Comparison of ENCODE assay signal across 18 cellular contexts in the genomic region with DNA sequence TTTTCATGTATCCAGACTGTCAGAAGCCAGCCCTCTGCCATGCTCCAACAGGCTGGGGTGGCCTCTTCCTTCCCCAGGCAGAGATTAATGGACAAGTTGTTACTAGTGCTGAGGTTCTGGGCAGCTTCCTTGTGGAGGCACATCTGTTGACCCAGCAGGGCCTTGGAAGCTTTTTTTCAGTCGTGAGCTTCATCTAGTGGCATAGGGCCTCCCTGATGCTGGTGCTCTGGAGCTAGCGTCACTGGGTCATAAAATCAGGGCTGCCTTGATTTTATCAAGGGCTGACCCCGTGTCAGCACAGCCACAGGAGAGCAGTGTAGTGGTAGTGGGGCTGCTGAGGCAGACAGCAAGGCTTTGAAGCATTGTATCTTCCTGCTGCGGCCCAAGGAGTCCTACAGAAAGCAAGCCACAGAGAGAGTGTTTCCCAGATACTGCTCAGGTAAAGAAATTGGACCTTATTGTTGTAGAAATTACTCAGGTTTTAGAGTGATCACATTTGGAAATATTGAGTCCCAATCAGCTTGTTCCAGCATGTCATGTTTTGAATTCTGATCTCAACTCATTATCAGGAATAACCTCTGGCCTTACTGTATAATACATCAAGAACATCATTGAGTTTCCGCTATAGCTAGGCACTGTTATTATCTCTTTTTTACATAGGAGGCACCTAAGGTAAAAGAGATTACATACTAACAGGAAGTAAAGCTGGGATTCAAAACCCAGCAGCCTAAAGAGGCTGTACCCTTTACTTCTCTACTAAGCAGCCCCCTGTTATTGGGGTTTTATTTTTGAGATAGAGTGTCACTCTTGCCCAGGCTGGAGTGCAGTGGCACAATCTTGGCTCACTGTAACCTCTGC.
DNase-seq lines count a peak whose midpoint lies in the region; ATAC-seq and TF ChIP-seq lines count a peak whose summit lies in the region.
"Had no signal": no experiment of that assay in that cellular context is flagged by ENCODE, and none has a peak within 500 bp of the region (broad histone marks: within the 10 kb centered on the region; RNA-seq: fewer than 3 reads in every experiment).

No MANE protein-coding gene starts in this region.

- H3K4me1 Mint-ChIP-seq in CD4-positive, alpha-beta T cell (ENCODE audit: low read depth) = peaks cover 52% of the 10 kb centered on the region
- peaks cover 6% of the 10 kb centered on the region for H3K4me1 Mint-ChIP-seq in progenitor cell of endocrine pancreas (ENCODE audit: low read depth)

- H3K27me3 ChIP-seq in CD4-positive, alpha-beta T cell (ENCODE audit: control insufficient read depth, insufficient read depth, low read length) = no peaks in the 10 kb centered on the region
- H3K27me3 ChIP-seq in effector memory CD4-positive, alpha-beta T cell (replicated peaks; ENCODE audit: control insufficient read depth, insufficient read depth, low read length, poor library complexity, severe bottlenecking) = no peaks in the 10 kb centered on the region
- H3K27me3 ChIP-seq: neutrophil had no signal

- peak overlapping the region; percentile 72 for H3K27ac Mint-ChIP-seq in CD4-positive, alpha-beta T cell
- H3K27ac Mint-ChIP-seq in progenitor cell of endocrine pancreas = peak overlapping the region; percentile 67

- ATAC-seq in CD4-positive, alpha-beta T cell (ENCODE audit: poor library complexity) = peak; percentile 62
- no peak for ATAC-seq in HG02884 (IDR thresholded peaks at IDR 0.05; ENCODE audit: unreplicated experiment)
- no peak for ATAC-seq in GM19455 (IDR thresholded peaks at IDR 0.05; ENCODE audit: unreplicated experiment)
- ATAC-seq: right cardiac atrium had no signal

- no peak overlapping the region for H3K4me3 Mint-ChIP-seq in CD4-positive, alpha-beta T cell
- H3K4me3 Mint-ChIP-seq in progenitor cell of endocrine pancreas (ENCODE audit: low read depth) = no peak overlapping the region

- H3K27me3 Mint-ChIP-seq in CD4-positive, alpha-beta T cell = no peaks in the 10 kb centered on the region
- H3K27me3 Mint-ChIP-seq in progenitor cell of endocrine pancreas = no peaks in the 10 kb centered on the region

- no peaks in the 10 kb centered on the region for H3K9me3 ChIP-seq in CD4-positive, alpha-beta T cell (ENCODE audit: control insufficient read depth, low read length)
- H3K9me3 ChIP-seq in effector memory CD4-positive, alpha-beta T cell (ENCODE audit: control insufficient read depth, low read length) = no peaks in the 10 kb centered on the region
- H3K9me3 ChIP-seq: neutrophil had no signal

- intact Hi-C loops in CD4-positive, alpha-beta T cell (cut with DNase I, micrococcal nuclease) = loop anchor here in 1 of 2 experiments (5.0 kb wide), 1 partner anchor 36 kb away; no protein-coding TSS in a partner anchor

- H3K36me3 Mint-ChIP-seq in CD4-positive, alpha-beta T cell (ENCODE audit: low read depth) = peaks cover 16% of the 10 kb centered on the region
- no peaks in the 10 kb centered on the region for H3K36me3 Mint-ChIP-seq in progenitor cell of endocrine pancreas (ENCODE audit: insufficient read depth)

- POLR2A ChIA-PET in CD4-positive, alpha-beta T cell (lab: Charles Lee) = interaction anchor here (0.8 to 3.1 kb wide), 3 partner anchors 14 to 29 kb away, joined by 3 to 19 read pairs (median 4); no protein-coding TSS in a partner anchor
- POLR2A ChIA-PET in HEK293T (lab: Yijun Ruan, JAX) = no interaction called here

- DNase-seq in CD4-positive, alpha-beta T cell = no peak
- DNase-seq in HEK293T (ENCODE audit: extremely low spot score) = peak; percentile 18
- DNase-seq in epithelial cell of esophagus (ENCODE audit: low read depth) = peak; percentile 92
- no peak for DNase-seq in progenitor cell of endocrine pancreas (ENCODE audit: low spot score, unreplicated experiment)
- no peak for DNase-seq in effector memory CD4-positive, alpha-beta T cell
- DNase-seq: activated CD4-positive, alpha-beta T cell treated with anti-CD3 and anti-CD28 coated beads, Interleukin-2, amount 50 U/mL, for 4 hours; activated T-cell treated with anti-CD3 and anti-CD28 coated beads, Interleukin-2, amount 50 U/mL, for 48 hours; aorta; DMS53; glutamatergic neuron; H7; NCI-H1436; right cardiac atrium; SHP77 treated with DMSO at 0.1 percent for 48 hours; stimulated activated CD4-positive, alpha-beta T cell treated with anti-CD3 and anti-CD28 coated beads, Interleukin-2, amount 100 ng/mL, for 24 hours had no signal

- no peaks in the 10 kb centered on the region for H3K4me1 ChIP-seq in effector memory CD4-positive, alpha-beta T cell (ENCODE audit: control insufficient read depth, insufficient read depth, low read length, poor library complexity, severe bottlenecking)

- H3K36me3 ChIP-seq in effector memory CD4-positive, alpha-beta T cell (ENCODE audit: control insufficient read depth, insufficient read depth, low read length) = peaks cover 4% of the 10 kb centered on the region
- H3K36me3 ChIP-seq: neutrophil had no signal

- H3K9me3 Mint-ChIP-seq in CD4-positive, alpha-beta T cell = no peaks in the 10 kb centered on the region
- no peaks in the 10 kb centered on the region for H3K9me3 Mint-ChIP-seq in progenitor cell of endocrine pancreas (ENCODE audit: low read depth)

- H3K27ac ChIP-seq in CD4-positive, alpha-beta T cell (ENCODE audit: low read depth, low read length) = peak overlapping the region; percentile 5
- no peak overlapping the region for H3K27ac ChIP-seq in effector memory CD4-positive, alpha-beta T cell (ENCODE audit: insufficient read depth, low read length, poor library complexity, severe bottlenecking)
- H3K27ac ChIP-seq: neutrophil had no signal

- TF ChIP-seq CTCF in CD4-positive, alpha-beta T cell (IDR thresholded peaks at IDR 0.05) = no peak
- no peak for TF ChIP-seq CTCF in epithelial cell of esophagus (IDR thresholded peaks at IDR 0.05; ENCODE audit: insufficient read depth, low read depth, low read length, missing control alignments)
- TF ChIP-seq CTCF in progenitor cell of endocrine pancreas (IDR thresholded peaks at IDR 0.05; ENCODE audit: unreplicated experiment) = no peak

- CTCF ChIA-PET in CD4-positive, alpha-beta T cell (lab: Charles Lee) = interaction anchor here (0.6 kb wide), 1 partner anchor 277 kb away, joined by 3 read pairs; no protein-coding TSS in a partner anchor
- CTCF ChIA-PET in HEK293T (lab: Yijun Ruan, JAX) = interaction anchor here (1.0 kb wide), 1 partner anchor 380 kb away, joined by 3 read pairs; no protein-coding TSS in a partner anchor

- no peak overlapping the region for H3K4me3 ChIP-seq in epithelial cell of esophagus (ENCODE audit: low read length)
- H3K4me3 ChIP-seq in effector memory CD4-positive, alpha-beta T cell (ENCODE audit: insufficient read depth, low read depth, low read length, poor library complexity, severe bottlenecking) = no peak overlapping the region

TF ChIP-seq in HEK293T, 16 proteins besides CTCF, POLR2A, EP300 and RAD21:
- TF ChIP-seq LEF1 (IDR thresholded peaks at IDR 0.05; ENCODE audit: borderline replicate concordance) = no peak
- TF ChIP-seq CTBP1 (IDR thresholded peaks at IDR 0.05; ENCODE audit: borderline replicate concordance) = no peak
- no peak for TF ChIP-seq FOXA1 (IDR thresholded peaks at IDR 0.05)
- no peak for TF ChIP-seq NFRKB (IDR thresholded peaks at IDR 0.05)
- no peak for TF ChIP-seq ELF4 (IDR thresholded peaks at IDR 0.05)
- no peak for TF ChIP-seq HDGF (IDR thresholded peaks at IDR 0.05; ENCODE audit: borderline replicate concordance)
- TF ChIP-seq SP1 (IDR thresholded peaks at IDR 0.05) = no peak
- no peak for TF ChIP-seq ZNF384 (IDR thresholded peaks at IDR 0.05)
- TF ChIP-seq, protein P1, sequence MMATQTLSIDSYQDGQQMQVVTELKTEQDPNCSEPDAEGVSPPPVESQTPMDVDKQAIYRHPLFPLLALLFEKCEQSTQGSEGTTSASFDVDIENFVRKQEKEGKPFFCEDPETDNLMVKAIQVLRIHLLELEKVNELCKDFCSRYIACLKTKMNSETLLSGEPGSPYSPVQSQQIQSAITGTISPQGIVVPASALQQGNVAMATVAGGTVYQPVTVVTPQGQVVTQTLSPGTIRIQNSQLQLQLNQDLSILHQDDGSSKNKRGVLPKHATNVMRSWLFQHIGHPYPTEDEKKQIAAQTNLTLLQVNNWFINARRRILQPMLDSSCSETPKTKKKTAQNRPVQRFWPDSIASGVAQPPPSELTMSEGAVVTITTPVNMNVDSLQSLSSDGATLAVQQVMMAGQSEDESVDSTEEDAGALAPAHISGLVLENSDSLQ (IDR thresholded peaks at IDR 0.05) = no peak
- TF ChIP-seq ARNT (IDR thresholded peaks at IDR 0.05) = no peak
- no peak for TF ChIP-seq L3MBTL2 (conservative IDR thresholded peaks at IDR 0.05)
- TF ChIP-seq FOXM1 (IDR thresholded peaks at IDR 0.05; ENCODE audit: borderline replicate concordance) = no peak
- no peak for TF ChIP-seq FOXK2 (IDR thresholded peaks at IDR 0.05)
- no peak for TF ChIP-seq BHLHE40 (IDR thresholded peaks at IDR 0.05; ENCODE audit: borderline replicate concordance)
TF ChIP-seq in HEK293T: peak in this region for 0.

Comparison
In these comparisons a context has a peak if more than half of its experiments do, and no peak if none do; other contexts are left out.
1. DNase-seq: peak in HEK293T (single experiment) and epithelial cell of esophagus (single experiment); none in CD4-positive, alpha-beta T cell (0 of 10), progenitor cell of endocrine pancreas (single experiment) and effector memory CD4-positive, alpha-beta T cell (0 of 3).